12 cellular contexts compared by ENCODE assay signal in genomic region chr5:1108008-1108864, GRCh38. TPM values are rescaled to one million over a fixed set of nuclear protein-coding genes. Genes with fewer than 3 reads are reported as not detected.
DNase-seq lines count a peak whose midpoint lies in the region; ATAC-seq and TF ChIP-seq lines count a peak whose summit lies in the region.
"Had no signal": no experiment of that assay in that cellular context is flagged by ENCODE, and none has a peak within 500 bp of the region (broad histone marks: within the 10 kb centered on the region; RNA-seq: fewer than 3 reads in every experiment).

No MANE protein-coding gene starts in this region.

- H3K4me1 Mint-ChIP-seq in H9 = peaks cover 34 to 57% of the 10 kb centered on the region in 2 experiments
- H3K4me1 Mint-ChIP-seq in T-cell = peaks cover 62 to 71% (median 67%) of the 10 kb centered on the region in 3 donors

- H3K79me2 ChIP-seq in H9 (ENCODE audit: insufficient read depth, low read length) = peaks cover 2% of the 10 kb centered on the region; the same call in 1 of the 2 replicates

- DNase-seq in H9 (no peak), T-cell (no peak), globus pallidus (ENCODE audit: low spot score) (peak; percentile 24), gastrocnemius medialis (no peak), MG63 (no peak)
- DNase-seq: activated effector memory CD4-positive, alpha-beta T cell treated with Interleukin-2 at 50 U/mL for 16 hours; NCI-H187 treated with DMSO at 0.1 percent for 48 hours; stimulated activated CD4-positive, alpha-beta T cell treated with anti-CD3 and anti-CD28 coated beads, Interleukin-4, amount 100 ng/mL, for 4 hours had no signal

- no peak overlapping the region for H2BK5ac ChIP-seq in H9 (ENCODE audit: insufficient read length, low read length)

- no peak overlapping the region for H2BK120ac ChIP-seq in H9 (ENCODE audit: low read depth, low read length, poor library complexity, severe bottlenecking)

- H4K91ac ChIP-seq in H9 (ENCODE audit: insufficient read length, low read depth, low read length) = no peak overlapping the region

- peaks cover 7% of the 10 kb centered on the region for H3K23me2 ChIP-seq in H9 (ENCODE audit: insufficient read length, low read depth, low read length, poor library complexity, severe bottlenecking)

- H3K9ac ChIP-seq in H9 (ENCODE audit: extremely low read depth, insufficient read length, low read length) = no peak overlapping the region

- H2AFZ ChIP-seq in H9 (ENCODE audit: low read length) = no peak overlapping the region

- H3K23ac ChIP-seq in H9 (ENCODE audit: insufficient read length, low read depth, low read length) = no peak overlapping the region

- in situ Hi-C loops in gastrocnemius medialis (cut with MboI; ENCODE audit: low sequenced_read_pairs in 4 of 4) = no loop called here

- H3K9me3 Mint-ChIP-seq in H9 (no peaks in the 10 kb centered on the region), T-cell (no peaks in the 10 kb centered on the region)

- peaks cover 3% of the 10 kb centered on the region for H3K27me3 Mint-ChIP-seq in H9 (ENCODE audit: low read depth)
- no peaks in the 10 kb centered on the region for H3K27me3 Mint-ChIP-seq in T-cell

- peak overlapping the region in 1 of 2 experiments; percentile 46; a peak in 3 of 5 replicates for H3K4me3 Mint-ChIP-seq in H9
- peak overlapping the region in 2 of 3 donors; percentile 46 to 87 for H3K4me3 Mint-ChIP-seq in T-cell

- no peak overlapping the region for H3K56ac ChIP-seq in H9 (ENCODE audit: insufficient read length, low read depth, low read length)

- H4K20me1 ChIP-seq in H9 (ENCODE audit: control insufficient read depth, insufficient read depth, insufficient read length) = peaks cover 3% of the 10 kb centered on the region

- no peak overlapping the region for H4K8ac ChIP-seq in H9 (replicated peaks; ENCODE audit: insufficient read length, low read depth, low read length)

- intact Hi-C loops in gastrocnemius medialis (cut with DNase I; ENCODE audit: low total_unique reads) = no loop called here

- no peak overlapping the region for H2BK20ac ChIP-seq in H9 (ENCODE audit: low read depth, low read length, poor library complexity, severe bottlenecking)

- peaks cover 12% of the 10 kb centered on the region; the same call in 1 of the 2 replicates for H3K4me1 ChIP-seq in H9 (ENCODE audit: insufficient read depth, low read length)
- peaks cover 25 to 29% of the 10 kb centered on the region in 2 donors for H3K4me1 ChIP-seq in gastrocnemius medialis

- no peak overlapping the region for H2AK5ac ChIP-seq in H9 (ENCODE audit: insufficient read length, low read length)

- H3K4me3 ChIP-seq in gastrocnemius medialis = peak overlapping the region in 1 of 4 donors; percentile 2
- H3K4me3 ChIP-seq in MG63 = no peak overlapping the region
- H3K4me3 ChIP-seq: SJSA1 had no signal

- POLR2A ChIA-PET in T-cell (lab: Charles Lee) = no interaction called here

- H3K79me1 ChIP-seq in H9 (ENCODE audit: insufficient read depth, low read depth, low read length, poor library complexity, severe bottlenecking) = peaks cover 6% of the 10 kb centered on the region

- H4K5ac ChIP-seq in H9 (ENCODE audit: insufficient read length, low read depth, low read length) = no peak overlapping the region

- no peak for TF ChIP-seq POLR2A in gastrocnemius medialis (IDR thresholded peaks at IDR 0.05)

- ATAC-seq in T-cell (replicated peaks in 1 of 4) = no peak
- ATAC-seq in gastrocnemius medialis = no peak
- no peak for ATAC-seq in GM18867 (IDR thresholded peaks at IDR 0.05; ENCODE audit: unreplicated experiment)
- no peak for ATAC-seq in HG03439 (IDR thresholded peaks at IDR 0.05; ENCODE audit: unreplicated experiment)
- no peak for ATAC-seq in GM18502 (IDR thresholded peaks at IDR 0.05; ENCODE audit: poor library complexity, unreplicated experiment)

- H3K14ac ChIP-seq in H9 (ENCODE audit: insufficient read depth, low read length) = peak overlapping the region; percentile 0; the same call in 1 of the 2 replicates

- H3K18ac ChIP-seq in H9 (ENCODE audit: insufficient read length, low read depth, low read length) = no peak overlapping the region

- no peak overlapping the region for H3K4me2 ChIP-seq in H9 (ENCODE audit: insufficient read depth, insufficient read length, low read length)

- H3K9me3 ChIP-seq in H9 (ENCODE audit: control insufficient read depth, low read depth, low read length) (no peaks in the 10 kb centered on the region), gastrocnemius medialis (no peaks in the 10 kb centered on the region), MG63 (no peaks in the 10 kb centered on the region)

- WGBS in H9 (ENCODE audit: extremely low coverage, insufficient read length, low lambda C conversion rate) = no CpG with 5 or more reads among the region's 39 CpGs

- H3K4ac ChIP-seq in H9 (ENCODE audit: low read depth, low read length) = no peak overlapping the region

- no peak overlapping the region for H2BK15ac ChIP-seq in H9 (ENCODE audit: low read depth, low read length)

- peaks cover 0 to 8% (median 0%) of the 10 kb centered on the region in 3 experiments; a peak in 1 of 7 replicates for H3K36me3 Mint-ChIP-seq in H9 (ENCODE audit: insufficient read depth in 1 of 3, low read depth in 3 of 3)
- no peaks in the 10 kb centered on the region for H3K36me3 Mint-ChIP-seq in T-cell

- no peak for TF ChIP-seq CTCF in H9 (conservative IDR thresholded peaks at IDR 0.05)
- TF ChIP-seq CTCF in gastrocnemius medialis (IDR thresholded peaks at IDR 0.05 in 4 of 5, conservative IDR thresholded peaks at IDR 0.05 in 1 of 5) = no peak

- H3K27ac Mint-ChIP-seq in H9 (peak overlapping the region in 2 of 3 experiments; percentile 92 to 93; a peak in 5 of 7 replicates), T-cell (peak overlapping the region; percentile 49 to 90)

- H3K27me3 ChIP-seq in H9 (ENCODE audit: insufficient read depth, low read length) (no peaks in the 10 kb centered on the region), gastrocnemius medialis (peaks cover 4 to 12% (median 5%) of the 10 kb centered on the region in 3 donors), MG63 (no peaks in the 10 kb centered on the region)

- H3K27ac ChIP-seq in H9 (ENCODE audit: insufficient read length, low read depth, low read length) (no peak overlapping the region), gastrocnemius medialis (peak overlapping the region in 3 of 4 donors; percentile 13 to 73 (median 35))
- H3K27ac ChIP-seq: SJSA1 had no signal

- CTCF ChIA-PET in T-cell (lab: Charles Lee) = no interaction called here

- no peaks in the 10 kb centered on the region for H3K36me3 ChIP-seq in gastrocnemius medialis
- peaks cover 46% of the 10 kb centered on the region for H3K36me3 ChIP-seq in MG63

- no peak overlapping the region for H3T11ph ChIP-seq in H9 (ENCODE audit: low read length)

- no peak overlapping the region for H2BK12ac ChIP-seq in H9 (ENCODE audit: insufficient read length, low read depth, low read length)

RNA-seq across cellular contexts. Expression of gene SLC12A7, which starts 3.6 kb away (rescaled TPM):
- total RNA-seq in H9 (2021) (30.8 and 30.9 TPM in 2 replicates), T-cell (10 to 100 TPM; 33.7 to 97.4 (median 41.2) TPM), gastrocnemius medialis (1 to 10 TPM; 1.6 to 5.3 (median 3.5) TPM)
- 28.1 and 39.7 TPM in 2 replicates for total RNA-seq in MG63 (2014; rRNA removed; shearing (Covaris generic); ENCODE audit: low replicate concordance)
